ENCODE assay signal across 1 cellular context in genomic region chr1:109776206-109776835, GRCh38.
TF ChIP-seq lines count a peak whose summit lies in the region.

No MANE protein-coding gene starts in this region.

TF ChIP-seq in HCT116, 20 proteins besides CTCF, POLR2A, EP300 and RAD21:
- no peak for TF ChIP-seq ELF1 (IDR thresholded peaks at IDR 0.05; ENCODE audit: borderline replicate concordance, low read depth)
- TF ChIP-seq, protein P1, sequence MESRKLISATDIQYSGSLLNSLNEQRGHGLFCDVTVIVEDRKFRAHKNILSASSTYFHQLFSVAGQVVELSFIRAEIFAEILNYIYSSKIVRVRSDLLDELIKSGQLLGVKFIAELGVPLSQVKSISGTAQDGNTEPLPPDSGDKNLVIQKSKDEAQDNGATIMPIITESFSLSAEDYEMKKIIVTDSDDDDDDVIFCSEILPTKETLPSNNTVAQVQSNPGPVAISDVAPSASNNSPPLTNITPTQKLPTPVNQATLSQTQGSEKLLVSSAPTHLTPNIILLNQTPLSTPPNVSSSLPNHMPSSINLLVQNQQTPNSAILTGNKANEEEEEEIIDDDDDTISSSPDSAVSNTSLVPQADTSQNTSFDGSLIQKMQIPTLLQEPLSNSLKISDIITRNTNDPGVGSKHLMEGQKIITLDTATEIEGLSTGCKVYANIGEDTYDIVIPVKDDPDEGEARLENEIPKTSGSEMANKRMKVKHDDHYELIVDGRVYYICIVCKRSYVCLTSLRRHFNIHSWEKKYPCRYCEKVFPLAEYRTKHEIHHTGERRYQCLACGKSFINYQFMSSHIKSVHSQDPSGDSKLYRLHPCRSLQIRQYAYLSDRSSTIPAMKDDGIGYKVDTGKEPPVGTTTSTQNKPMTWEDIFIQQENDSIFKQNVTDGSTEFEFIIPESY (IDR thresholded peaks at IDR 0.05; ENCODE audit: extremely low read depth, insufficient replicate concordance, low read length) = no peak
- no peak for TF ChIP-seq ZFX (IDR thresholded peaks at IDR 0.05)
